ENCODE assay signal across 20 cellular contexts in the genomic region with DNA sequence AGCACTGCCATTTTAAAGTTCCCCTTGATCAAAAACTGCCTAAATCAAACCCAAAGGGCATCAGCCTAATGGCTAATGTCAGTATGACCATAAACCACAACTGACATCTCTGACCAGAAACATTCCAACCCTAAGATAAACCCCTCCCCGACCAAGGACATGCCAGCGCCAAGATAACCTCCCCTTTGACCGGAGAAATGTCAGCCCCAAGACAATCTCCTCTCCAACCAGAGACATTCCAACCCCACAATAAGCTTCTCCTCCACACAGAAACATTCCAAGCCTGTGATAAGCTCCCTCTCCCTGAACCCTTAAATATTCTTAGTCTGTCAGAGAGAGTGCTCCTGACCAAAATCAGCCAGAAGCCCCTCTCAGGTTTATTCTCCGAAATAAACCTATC. TPM values are rescaled to one million over a fixed set of nuclear protein-coding genes. Genes with fewer than 3 reads are reported as not detected.
DNase-seq lines count a peak whose midpoint lies in the region; ATAC-seq and TF ChIP-seq lines count a peak whose summit lies in the region.
"Had no signal": no experiment of that assay in that cellular context is flagged by ENCODE, and none has a peak within 500 bp of the region (broad histone marks: within the 10 kb centered on the region; RNA-seq: fewer than 3 reads in every experiment).

No MANE protein-coding gene starts in this region.

- no peak overlapping the region for H3K27ac ChIP-seq in endodermal cell (ENCODE audit: low read depth, low read length)
- H3K27ac ChIP-seq: 22Rv1; A549; BLaER1 treated with 17β-estradiol and CSF1 and Interleukin-3, amounts not matched to agents 10 nM and 100 nM; C4-2B had no signal

- no peaks in the 10 kb centered on the region for H3K36me3 ChIP-seq in endodermal cell (ENCODE audit: control insufficient read depth, insufficient read depth, low read length)
- H3K36me3 ChIP-seq: BLaER1 treated with 17β-estradiol and CSF1 and Interleukin-3, amounts not matched to agents 10 nM and 100 nM had no signal

- H3K36me3 Mint-ChIP-seq in endodermal cell (ENCODE audit: low read depth) = peaks cover 28% of the 10 kb centered on the region
- H3K36me3 Mint-ChIP-seq in neural crest cell (ENCODE audit: low read depth) = peaks cover 9% of the 10 kb centered on the region
- H3K36me3 Mint-ChIP-seq in activated T-cell treated with anti-CD3 and anti-CD28 coated beads, Interleukin-2, amount 50 U/mL, for 4 hours (ENCODE audit: insufficient read depth) = peaks cover 1% of the 10 kb centered on the region

- peak overlapping the region; percentile 51 for H3K4me3 ChIP-seq in endodermal cell (ENCODE audit: low read length)
- H3K4me3 ChIP-seq: A549; BLaER1 treated with 17β-estradiol and CSF1 and Interleukin-3, amounts not matched to agents 10 nM and 100 nM had no signal

- no peak for TF ChIP-seq CTCF in endodermal cell (conservative IDR thresholded peaks at IDR 0.05)
- no peak for TF ChIP-seq CTCF in neural crest cell (conservative IDR thresholded peaks at IDR 0.05)

- H3K4me3 Mint-ChIP-seq in endodermal cell (no peak overlapping the region), neural crest cell (no peak overlapping the region)
- no peak overlapping the region for H3K4me3 Mint-ChIP-seq in activated T-cell treated with anti-CD3 and anti-CD28 coated beads, Interleukin-2, amount 50 U/mL, for 4 hours
- H3K4me3 Mint-ChIP-seq: B cell; CD4-positive, alpha-beta T cell; CD8-positive, alpha-beta T cell had no signal

- no peak overlapping the region for H3K9ac ChIP-seq in endodermal cell (ENCODE audit: extremely low read depth, low read length, poor library complexity, severe bottlenecking)
- H3K9ac ChIP-seq: BLaER1 treated with 17β-estradiol and CSF1 and Interleukin-3, amounts not matched to agents 10 nM and 100 nM had no signal

- no peaks in the 10 kb centered on the region for H3K4me1 ChIP-seq in endodermal cell (ENCODE audit: control insufficient read depth, insufficient read depth, low read length)
- H3K4me1 ChIP-seq: A549; BLaER1 treated with 17β-estradiol and CSF1 and Interleukin-3, amounts not matched to agents 10 nM and 100 nM; Caco-2 had no signal

- H3K27ac Mint-ChIP-seq in endodermal cell (no peak overlapping the region), neural crest cell (ENCODE audit: unreplicated experiment) (peak overlapping the region; percentile 16)
- H3K27ac Mint-ChIP-seq: B cell; CD4-positive, alpha-beta T cell; CD8-positive, alpha-beta T cell had no signal

- H3K9me3 Mint-ChIP-seq in endodermal cell (peaks cover 30% of the 10 kb centered on the region), neural crest cell (peaks cover 12% of the 10 kb centered on the region)
- H3K9me3 Mint-ChIP-seq in activated T-cell treated with anti-CD3 and anti-CD28 coated beads, Interleukin-2, amount 50 U/mL, for 4 hours = peaks cover 16% of the 10 kb centered on the region

- DNase-seq in NCI-H226 (peak; percentile 43), endodermal cell (no peak), neural crest cell (ENCODE audit: low read depth, low spot score) (no peak)
- no peak for DNase-seq in activated T-cell treated with anti-CD3 and anti-CD28 coated beads, Interleukin-2, amount 50 U/mL, for 4 hours
- DNase-seq in activated CD4-positive, alpha-beta T cell treated with anti-CD3 and anti-CD28 coated beads, Interleukin-2, amount 50 U/mL, for 4 hours = no peak
- DNase-seq: AML-193; Caco-2; Calu3; CD4-positive, alpha-beta T cell; CD8-positive, alpha-beta T cell; DMS79 treated with DMSO at 0.1 percent for 48 hours; GF-D8 had no signal

- ATAC-seq in activated T-cell treated with anti-CD3 and anti-CD28 coated beads, Interleukin-2, amount 50 U/mL, for 4 hours = no peak
- no peak for ATAC-seq in HG03457 (IDR thresholded peaks at IDR 0.05; ENCODE audit: unreplicated experiment)
- ATAC-seq: A549; CD8-positive, alpha-beta T cell had no signal

- peaks cover 58% of the 10 kb centered on the region for H3K9me3 ChIP-seq in endodermal cell (ENCODE audit: control insufficient read depth, low read length)

- WGBS in endodermal cell (ENCODE audit: insufficient coverage in 1 of 2, insufficient read length in 1 of 2), 2 experiments = 97 to 100% methylated on average over 2 to 4 of the region's 4 CpGs

- peaks cover 11% of the 10 kb centered on the region for H3K27me3 Mint-ChIP-seq in endodermal cell (ENCODE audit: insufficient read depth)
- no peaks in the 10 kb centered on the region for H3K27me3 Mint-ChIP-seq in neural crest cell (ENCODE audit: low read depth)
- H3K27me3 Mint-ChIP-seq in activated T-cell treated with anti-CD3 and anti-CD28 coated beads, Interleukin-2, amount 50 U/mL, for 4 hours (ENCODE audit: low read depth) = peaks cover 2% of the 10 kb centered on the region
- H3K27me3 Mint-ChIP-seq: B cell; CD4-positive, alpha-beta T cell had no signal

- no peaks in the 10 kb centered on the region for H3K27me3 ChIP-seq in endodermal cell (ENCODE audit: control insufficient read depth, insufficient read depth, low read length, poor library complexity, severe bottlenecking)
- H3K27me3 ChIP-seq: BLaER1 treated with 17β-estradiol and CSF1 and Interleukin-3, amounts not matched to agents 10 nM and 100 nM had no signal

- peaks cover 16% of the 10 kb centered on the region for H3K4me1 Mint-ChIP-seq in endodermal cell
- H3K4me1 Mint-ChIP-seq in neural crest cell = peaks cover 14% of the 10 kb centered on the region
- H3K4me1 Mint-ChIP-seq in activated T-cell treated with anti-CD3 and anti-CD28 coated beads, Interleukin-2, amount 50 U/mL, for 4 hours (ENCODE audit: low read depth) = no peaks in the 10 kb centered on the region

RNA-seq across cellular contexts. Expression of a gene that starts 23.9 kb away (rescaled TPM):
- total RNA-seq in endodermal cell = 10 to 100 TPM; 52.3 to 79.0 TPM
- 16.1 TPM for polyA plus RNA-seq in endodermal cell (2013, experiment 1 of 2)
- polyA plus RNA-seq in endodermal cell (2013, experiment 2 of 2) = 16.9 TPM
- total RNA-seq in neural crest cell = 0.05 and 0.19 TPM in 2 replicates
- total RNA-seq in activated T-cell treated with anti-CD3 and anti-CD28 coated beads, Interleukin-2, amount 50 U/mL, for 4 hours = under 1 TPM; 0.18 to 0.25 (median 0.24) TPM
- total RNA-seq: A172, Caco-2, Calu3 had no signal
- polyA plus RNA-seq: BJ had no signal

Comparison
In these comparisons a context has a peak if more than half of its experiments do, and no peak if none do; other contexts are left out.
1. RNA of a gene that starts 23.9 kb away (total RNA-seq): 52.3 to 79.0 TPM in endodermal cell; 0.18 to 0.25 TPM in activated T-cell treated with anti-CD3 and anti-CD28 coated beads, Interleukin-2, amount 50 U/mL, for 4 hours and 0.05 to 0.19 TPM in neural crest cell; every median in the first group is over 10 times any median in the second.